In the genomic region with DNA sequence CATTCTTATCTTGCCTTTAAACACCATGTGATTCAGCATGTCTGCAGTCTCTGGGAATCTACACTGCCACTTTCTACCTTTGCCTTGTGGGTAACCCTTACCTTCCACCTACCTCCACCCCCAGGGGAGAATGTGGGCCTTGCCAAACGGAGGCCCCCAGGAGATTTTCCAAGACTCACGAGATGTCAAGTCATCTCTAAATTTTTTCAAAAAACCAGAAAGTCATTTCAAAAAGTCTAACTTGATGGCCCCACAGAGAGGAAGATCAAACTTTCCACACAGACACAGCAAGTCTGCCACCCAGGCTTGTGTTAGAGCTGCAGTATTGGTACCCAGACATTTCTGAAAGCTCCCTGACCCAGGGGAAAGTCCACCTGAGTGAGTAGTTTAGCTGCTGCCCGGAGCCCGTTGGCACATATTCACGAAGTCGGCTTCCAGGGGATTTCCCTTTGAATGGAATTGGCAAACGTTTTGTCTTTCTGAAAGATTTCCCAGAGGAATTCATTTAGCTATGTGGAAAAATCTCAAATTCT, we compare ENCODE assay signal across 9 cellular contexts.
A peak's percentile ranks its signal among the peaks of the same experiment; 100 is the strongest.
DNase-seq lines count a peak whose midpoint lies in the region; FAIRE-seq lines count a peak whose summit lies in the region.
"Had no signal": no experiment of that assay in that cellular context is flagged by ENCODE, and none has a peak within 500 bp of the region (broad histone marks: within the 10 kb centered on the region; RNA-seq: fewer than 3 reads in every experiment).

No MANE protein-coding gene starts in this region.

- FAIRE-seq in GM19239 (lab: Jason Lieb, UNC), result peak; percentile 26

- DNase-seq in GM19239 (ENCODE audit: insufficient read length, low spot score), result no peak
- DNase-seq in activated CD4-positive, CD25-positive, alpha-beta regulatory T cell treated with anti-CD3 and anti-CD28 coated beads, Interleukin-2, amount 50 U/mL, for 72 hours, result peak; percentile 38
- DNase-seq in fibroblast of gingiva (ENCODE audit: low read depth), result peak; percentile 56
- DNase-seq in stimulated activated CD4-positive, alpha-beta T cell treated with anti-CD3 and anti-CD28 coated beads, Interleukin-4, amount 100 ng/mL, for 48 hours (ENCODE audit: low read depth in 2 of 2), result peak; percentile 31 to 62
- no peak for DNase-seq in NAMALWA (ENCODE audit: low spot score)
- DNase-seq in hippocampal formation (lab: John Stamatoyannopoulos, UW), result no peak
- no peak for DNase-seq in central memory CD4-positive, alpha-beta T cell
- DNase-seq in NCI-H748 (lab: John Stamatoyannopoulos, UW; ENCODE audit: unreplicated experiment), result no peak
- DNase-seq: right cardiac atrium had no signal

Comparison
In these comparisons a context has a peak if more than half of its experiments do, and no peak if none do; other contexts are left out.
1. DNase-seq: peak in activated CD4-positive, CD25-positive, alpha-beta regulatory T cell treated with anti-CD3 and anti-CD28 coated beads, Interleukin-2, amount 50 U/mL, for 72 hours (single experiment), fibroblast of gingiva (single experiment) and stimulated activated CD4-positive, alpha-beta T cell treated with anti-CD3 and anti-CD28 coated beads, Interleukin-4, amount 100 ng/mL, for 48 hours (2 of 2); none in GM19239 (single experiment), NAMALWA (single experiment), hippocampal formation (0 of 2), central memory CD4-positive, alpha-beta T cell (single experiment) and NCI-H748 (single experiment).